Comparison of ENCODE assay signal across 10 cellular contexts in genomic region chr1:157147906-157148717, GRCh38. TPM values are rescaled to one million over a fixed set of nuclear protein-coding genes. Genes with fewer than 3 reads are reported as not detected.
DNase-seq lines count a peak whose midpoint lies in the region; ATAC-seq lines count a peak whose summit lies in the region.
"Had no signal": no experiment of that assay in that cellular context is flagged by ENCODE, and none has a peak within 500 bp of the region (broad histone marks: within the 10 kb centered on the region; RNA-seq: fewer than 3 reads in every experiment).

No MANE protein-coding gene starts in this region.

- no peaks in the 10 kb centered on the region for H3K36me3 Mint-ChIP-seq in stimulated activated memory B cell treated with anti-CD40 and anti-IgM and Interleukin-4, amounts not matched to agents 10 μg/mL and 1 μg/mL and 100 μg/mL, for 72 hours

- H3K36me3 ChIP-seq in H7 (replicated peaks; ENCODE audit: control insufficient read depth, insufficient read depth, low read length) = no peaks in the 10 kb centered on the region
- H3K36me3 ChIP-seq: right lobe of liver had no signal

- H3K27me3 Mint-ChIP-seq in stimulated activated memory B cell treated with anti-CD40 and anti-IgM and Interleukin-4, amounts not matched to agents 10 μg/mL and 1 μg/mL and 100 μg/mL, for 72 hours = no peaks in the 10 kb centered on the region

- peak overlapping the region; percentile 53 for H3K27ac Mint-ChIP-seq in stimulated activated memory B cell treated with anti-CD40 and anti-IgM and Interleukin-4, amounts not matched to agents 10 μg/mL and 1 μg/mL and 100 μg/mL, for 72 hours

- no peaks in the 10 kb centered on the region for H3K9me3 Mint-ChIP-seq in stimulated activated memory B cell treated with anti-CD40 and anti-IgM and Interleukin-4, amounts not matched to agents 10 μg/mL and 1 μg/mL and 100 μg/mL, for 72 hours

- H3K4me1 Mint-ChIP-seq in stimulated activated memory B cell treated with anti-CD40 and anti-IgM and Interleukin-4, amounts not matched to agents 10 μg/mL and 1 μg/mL and 100 μg/mL, for 72 hours = peaks cover 25% of the 10 kb centered on the region

- DNase-seq in NCI-H82 (lab: John Stamatoyannopoulos, UW) (peak; percentile 28), NCI-H82 treated with DMSO at 0.1 percent for 48 hours (lab: John Stamatoyannopoulos, UW; ENCODE audit: unreplicated experiment) (no peak), RPMI7951 (ENCODE audit: low read depth) (peak; percentile 67), fibroblast of peridontal ligament (ENCODE audit: extremely low read depth) (peak; percentile 47), H7 (no peak), HCEC 1CT (no peak)
- DNase-seq: NCI-H446 treated with DMSO at 0.1 percent for 48 hours, right lobe of liver had no signal

- no peak overlapping the region for H3K4me3 Mint-ChIP-seq in stimulated activated memory B cell treated with anti-CD40 and anti-IgM and Interleukin-4, amounts not matched to agents 10 μg/mL and 1 μg/mL and 100 μg/mL, for 72 hours

- ATAC-seq in stimulated activated memory B cell treated with anti-CD40 and anti-IgM and Interleukin-4, amounts not matched to agents 10 μg/mL and 1 μg/mL and 100 μg/mL, for 72 hours = peak; percentile 65
- ATAC-seq in GM21529 (IDR thresholded peaks at IDR 0.05; ENCODE audit: unreplicated experiment) = no peak

- no peaks in the 10 kb centered on the region for H3K27me3 ChIP-seq in H7 (ENCODE audit: control insufficient read depth, insufficient read depth, low read length)
- H3K27me3 ChIP-seq: right lobe of liver had no signal

- H3K4me3 ChIP-seq in H7 (ENCODE audit: insufficient read depth, low read depth, low read length) = no peak overlapping the region
- H3K4me3 ChIP-seq: right lobe of liver had no signal

RNA-seq across cellular contexts. Expression of gene ETV3, which starts 9.9 kb away (rescaled TPM):
- 7.2 and 7.9 TPM in 2 replicates for total RNA-seq in RPMI7951 (2014; rRNA removed; shearing (Covaris generic))
- total RNA-seq in H7 (2014; rRNA removed; shearing (Covaris generic)) = 20.2 and 22.5 TPM in 2 replicates

RNA-seq across cellular contexts. Expression of gene ETV3L, which starts 48.5 kb away (rescaled TPM):
- total RNA-seq in RPMI7951 (2014; rRNA removed; shearing (Covaris generic)) = not detected in 2 replicates
- total RNA-seq in H7 (2014; rRNA removed; shearing (Covaris generic)) = 0.74 and 1.1 TPM in 2 replicates
- total RNA-seq: right lobe of liver had no signal

Comparison
In these comparisons a context has a peak if more than half of its experiments do, and no peak if none do; other contexts are left out.
1. DNase-seq: peak in NCI-H82 (single experiment), RPMI7951 (single experiment) and fibroblast of peridontal ligament (single experiment); none in NCI-H82 treated with DMSO at 0.1 percent for 48 hours (single experiment), H7 (single experiment) and HCEC 1CT (single experiment).